1 cellular context compared by ENCODE assay signal in genomic region chr10:119542357-119542989, GRCh38.
A peak's percentile ranks its signal among the peaks of the same experiment; 100 is the strongest.
TF ChIP-seq lines count a peak whose summit lies in the region.

TSS of gene RGS10 (minus strand) at chr10:119542719. CDS start at chr10:119542638, 81 bp downstream.

TF ChIP-seq in WTC11, 78 proteins besides CTCF, POLR2A, EP300 and RAD21 (continued from another document):
- TF ChIP-seq ZNF423 (CRISPR knock-in tag; IDR thresholded peaks at IDR 0.05) (peak; percentile 85), ZNF263 (CRISPR knock-in tag; IDR thresholded peaks at IDR 0.05; ENCODE audit: low read depth) (peak; percentile 100), ZNF281 (CRISPR knock-in tag; IDR thresholded peaks at IDR 0.05) (no peak), AFF4 (CRISPR knock-in tag; IDR thresholded peaks at IDR 0.05; ENCODE audit: borderline replicate concordance) (0 out of 2 replicates have a peak, but pooled peaks have one; percentile 59), IRF1 (CRISPR knock-in tag; IDR thresholded peaks at IDR 0.05) (no peak), MLX (CRISPR knock-in tag; IDR thresholded peaks at IDR 0.05) (no peak), HMGXB4 (CRISPR knock-in tag; IDR thresholded peaks at IDR 0.05) (peak; percentile 96), NR1H2 (CRISPR knock-in tag; IDR thresholded peaks at IDR 0.05) (no peak), ARID4B (CRISPR knock-in tag; IDR thresholded peaks at IDR 0.05; ENCODE audit: borderline replicate concordance) (no peak), ZNF416 (CRISPR knock-in tag; IDR thresholded peaks at IDR 0.05) (0 out of 2 replicates have a peak, but pooled peaks have one; percentile 25), ZNF121 (CRISPR knock-in tag; IDR thresholded peaks at IDR 0.05) (no peak), USF2 (CRISPR knock-in tag; IDR thresholded peaks at IDR 0.05) (0 out of 2 replicates have a peak, but pooled peaks have one; percentile 9), ZNF671 (CRISPR knock-in tag; IDR thresholded peaks at IDR 0.05) (no peak), EMX1 (CRISPR knock-in tag; IDR thresholded peaks at IDR 0.05) (no peak), IRF2 (CRISPR knock-in tag; IDR thresholded peaks at IDR 0.05; ENCODE audit: borderline replicate concordance, low read depth) (no peak), TEAD1 (CRISPR knock-in tag; IDR thresholded peaks at IDR 0.05) (peak; percentile 22; the same call in 1 of the 2 replicates), OVOL2 (CRISPR knock-in tag; IDR thresholded peaks at IDR 0.05; ENCODE audit: borderline replicate concordance) (no peak)
